ENCODE assay signal across 1 cellular context in genomic region chr11:121652982-121653381, GRCh38.
TF ChIP-seq lines count a peak whose summit lies in the region.

No MANE protein-coding gene starts in this region.

TF ChIP-seq in SK-N-SH treated with all-trans-retinoic acid at 6 μM for 48 hours, 23 proteins besides CTCF, POLR2A, EP300 and RAD21 (continued from another document):
- TF ChIP-seq TSHZ2 (CRISPR knock-in tag; IDR thresholded peaks at IDR 0.05), result no peak
- no peak for TF ChIP-seq OSR1 (CRISPR knock-in tag; IDR thresholded peaks at IDR 0.05)
- no peak for TF ChIP-seq ZNF565 (CRISPR knock-in tag; conservative IDR thresholded peaks at IDR 0.05; ENCODE audit: low read depth)
- TF ChIP-seq, protein P1, sequence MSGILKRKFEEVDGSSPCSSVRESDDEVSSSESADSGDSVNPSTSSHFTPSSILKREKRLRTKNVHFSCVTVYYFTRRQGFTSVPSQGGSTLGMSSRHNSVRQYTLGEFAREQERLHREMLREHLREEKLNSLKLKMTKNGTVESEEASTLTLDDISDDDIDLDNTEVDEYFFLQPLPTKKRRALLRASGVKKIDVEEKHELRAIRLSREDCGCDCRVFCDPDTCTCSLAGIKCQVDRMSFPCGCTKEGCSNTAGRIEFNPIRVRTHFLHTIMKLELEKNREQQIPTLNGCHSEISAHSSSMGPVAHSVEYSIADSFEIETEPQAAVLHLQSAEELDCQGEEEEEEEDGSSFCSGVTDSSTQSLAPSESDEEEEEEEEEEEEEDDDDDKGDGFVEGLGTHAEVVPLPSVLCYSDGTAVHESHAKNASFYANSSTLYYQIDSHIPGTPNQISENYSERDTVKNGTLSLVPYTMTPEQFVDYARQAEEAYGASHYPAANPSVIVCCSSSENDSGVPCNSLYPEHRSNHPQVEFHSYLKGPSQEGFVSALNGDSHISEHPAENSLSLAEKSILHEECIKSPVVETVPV (CRISPR knock-in tag; IDR thresholded peaks at IDR 0.05), result no peak
- no peak for TF ChIP-seq TOX (CRISPR knock-in tag; IDR thresholded peaks at IDR 0.05; ENCODE audit: borderline replicate concordance)
- no peak for TF ChIP-seq BACH2 (CRISPR knock-in tag; IDR thresholded peaks at IDR 0.05; ENCODE audit: borderline replicate concordance)
- TF ChIP-seq ARNTL (CRISPR knock-in tag; IDR thresholded peaks at IDR 0.05; ENCODE audit: borderline replicate concordance, low read depth), result no peak
- TF ChIP-seq, protein P2, sequence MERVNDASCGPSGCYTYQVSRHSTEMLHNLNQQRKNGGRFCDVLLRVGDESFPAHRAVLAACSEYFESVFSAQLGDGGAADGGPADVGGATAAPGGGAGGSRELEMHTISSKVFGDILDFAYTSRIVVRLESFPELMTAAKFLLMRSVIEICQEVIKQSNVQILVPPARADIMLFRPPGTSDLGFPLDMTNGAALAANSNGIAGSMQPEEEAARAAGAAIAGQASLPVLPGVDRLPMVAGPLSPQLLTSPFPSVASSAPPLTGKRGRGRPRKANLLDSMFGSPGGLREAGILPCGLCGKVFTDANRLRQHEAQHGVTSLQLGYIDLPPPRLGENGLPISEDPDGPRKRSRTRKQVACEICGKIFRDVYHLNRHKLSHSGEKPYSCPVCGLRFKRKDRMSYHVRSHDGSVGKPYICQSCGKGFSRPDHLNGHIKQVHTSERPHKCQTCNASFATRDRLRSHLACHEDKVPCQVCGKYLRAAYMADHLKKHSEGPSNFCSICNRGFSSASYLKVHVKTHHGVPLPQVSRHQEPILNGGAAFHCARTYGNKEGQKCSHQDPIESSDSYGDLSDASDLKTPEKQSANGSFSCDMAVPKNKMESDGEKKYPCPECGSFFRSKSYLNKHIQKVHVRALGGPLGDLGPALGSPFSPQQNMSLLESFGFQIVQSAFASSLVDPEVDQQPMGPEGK (CRISPR knock-in tag; IDR thresholded peaks at IDR 0.05; ENCODE audit: borderline replicate concordance), result no peak
- TF ChIP-seq, protein P3, sequence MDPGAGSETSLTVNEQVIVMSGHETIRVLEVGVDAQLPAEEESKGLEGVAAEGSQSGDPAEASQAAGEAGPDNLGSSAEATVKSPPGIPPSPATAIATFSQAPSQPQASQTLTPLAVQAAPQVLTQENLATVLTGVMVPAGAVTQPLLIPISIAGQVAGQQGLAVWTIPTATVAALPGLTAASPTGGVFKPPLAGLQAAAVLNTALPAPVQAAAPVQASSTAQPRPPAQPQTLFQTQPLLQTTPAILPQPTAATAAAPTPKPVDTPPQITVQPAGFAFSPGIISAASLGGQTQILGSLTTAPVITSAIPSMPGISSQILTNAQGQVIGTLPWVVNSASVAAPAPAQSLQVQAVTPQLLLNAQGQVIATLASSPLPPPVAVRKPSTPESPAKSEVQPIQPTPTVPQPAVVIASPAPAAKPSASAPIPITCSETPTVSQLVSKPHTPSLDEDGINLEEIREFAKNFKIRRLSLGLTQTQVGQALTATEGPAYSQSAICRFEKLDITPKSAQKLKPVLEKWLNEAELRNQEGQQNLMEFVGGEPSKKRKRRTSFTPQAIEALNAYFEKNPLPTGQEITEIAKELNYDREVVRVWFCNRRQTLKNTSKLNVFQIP (CRISPR knock-in tag; IDR thresholded peaks at IDR 0.05; ENCODE audit: borderline replicate concordance, low read depth), result no peak
- no peak for TF ChIP-seq SNAI2 (CRISPR knock-in tag; IDR thresholded peaks at IDR 0.05)
- TF ChIP-seq ZFP30 (CRISPR knock-in tag; IDR thresholded peaks at IDR 0.05), result no peak
